ENCODE assay signal across 11 cellular contexts in genomic region chr21:42880352-42880751, GRCh38. TPM values are rescaled to one million over a fixed set of nuclear protein-coding genes. Genes with fewer than 3 reads are reported as not detected.
DNase-seq lines count a peak whose midpoint lies in the region; ATAC-seq, FAIRE-seq and TF ChIP-seq lines count a peak whose summit lies in the region.
"Had no signal": no experiment of that assay in that cellular context is flagged by ENCODE, and none has a peak within 500 bp of the region (broad histone marks: within the 10 kb centered on the region; RNA-seq: fewer than 3 reads in every experiment).

No MANE protein-coding gene starts in this region.

- DNase-seq in Karpas-422 (no peak), colonic mucosa (no peak), testis (no peak), GM19239 (ENCODE audit: insufficient read length, low spot score) (no peak)
- DNase-seq in natural killer cell treated with Interleukin-12 subunit alpha and Interleukin-12 subunit beta and Interleukin-15 and Interleukin-18, amount 100 ng/mL, for 72 hours (ENCODE audit: low spot score), result no peak
- DNase-seq in stimulated activated CD4-positive, alpha-beta T cell treated with anti-CD3 and anti-CD28 coated beads, Interleukin-2, amount 100 ng/mL, for 48 hours, result no peak
- DNase-seq: retina had no signal

- peaks cover 0 to 5% (median 0%) of the 10 kb centered on the region in 11 experiments; a peak in 3 of 22 replicates for H3K9me3 ChIP-seq in BLaER1 treated with 17β-estradiol and CSF1 and Interleukin-3, amounts not matched to agents 10 nM and 100 nM (replicated peaks in 1 of 11)
- H3K9me3 ChIP-seq in Karpas-422 (ENCODE audit: low read length), result no peaks in the 10 kb centered on the region
- H3K9me3 ChIP-seq in colonic mucosa, result no peaks in the 10 kb centered on the region
- no peaks in the 10 kb centered on the region for H3K9me3 ChIP-seq in testis

- TF ChIP-seq POLR2A in testis (IDR thresholded peaks at IDR 0.05), result no peak

- H3K9me3 Mint-ChIP-seq in natural killer cell treated with Interleukin-12 subunit alpha and Interleukin-12 subunit beta and Interleukin-15 and Interleukin-18, amount 100 ng/mL, for 72 hours, result no peaks in the 10 kb centered on the region

- peak overlapping the region; percentile 73 to 93 (median 91) for H3K4me2 ChIP-seq in BLaER1 treated with 17β-estradiol and CSF1 and Interleukin-3, amounts not matched to agents 10 nM and 100 nM
- H3K4me2 ChIP-seq in Karpas-422 (ENCODE audit: low read depth, low read length, poor library complexity, severe bottlenecking), result peak overlapping the region; percentile 92

- H3K36me3 Mint-ChIP-seq in natural killer cell treated with Interleukin-12 subunit alpha and Interleukin-12 subunit beta and Interleukin-15 and Interleukin-18, amount 100 ng/mL, for 72 hours, result peaks cover 7% of the 10 kb centered on the region

- H3K4me3 ChIP-seq in BLaER1 treated with 17β-estradiol and CSF1 and Interleukin-3, amounts not matched to agents 10 nM and 100 nM, result peak overlapping the region; percentile 79 to 100 (median 91)
- H3K4me3 ChIP-seq in Karpas-422 (ENCODE audit: low read length) (peak overlapping the region; percentile 90), colonic mucosa (peak overlapping the region; percentile 100), testis (peak overlapping the region in 1 of 2 donors; percentile 99)

- H2AFZ ChIP-seq in Karpas-422 (ENCODE audit: low read length), result no peak overlapping the region

- WGBS in testis, 2 donors, result 67 to 80% methylated on average over 6 of the region's 6 CpGs

- peaks cover 11 to 24% (median 19%) of the 10 kb centered on the region in 11 experiments; a peak in 21 of 22 replicates for H3K36me3 ChIP-seq in BLaER1 treated with 17β-estradiol and CSF1 and Interleukin-3, amounts not matched to agents 10 nM and 100 nM
- peaks cover 3% of the 10 kb centered on the region; the same call in 1 of the 2 replicates for H3K36me3 ChIP-seq in Karpas-422 (ENCODE audit: insufficient read depth, low read length)
- no peaks in the 10 kb centered on the region for H3K36me3 ChIP-seq in colonic mucosa
- no peaks in the 10 kb centered on the region for H3K36me3 ChIP-seq in testis (ENCODE audit: low read depth, missing control alignments)

- no peak for ATAC-seq in natural killer cell treated with Interleukin-12 subunit alpha and Interleukin-12 subunit beta and Interleukin-15 and Interleukin-18, amount 100 ng/mL, for 72 hours
- ATAC-seq in GM19023 (IDR thresholded peaks at IDR 0.05; ENCODE audit: unreplicated experiment), result no peak

- no peaks in the 10 kb centered on the region for H3K9me2 ChIP-seq in Karpas-422 (replicated peaks; ENCODE audit: insufficient read depth, low read length)

- H4K20me1 ChIP-seq in BLaER1 treated with 17β-estradiol and CSF1 and Interleukin-3, amounts not matched to agents 10 nM and 100 nM, result peaks cover 0 to 38% (median 16%) of the 10 kb centered on the region in 11 experiments; a peak in 12 of 22 replicates
- H4K20me1 ChIP-seq in Karpas-422 (ENCODE audit: insufficient read depth, low read depth, low read length), result peaks cover 11% of the 10 kb centered on the region; the same call in 1 of the 2 replicates

- peak overlapping the region; percentile 98 to 99 for H3K27ac Mint-ChIP-seq in natural killer cell treated with Interleukin-12 subunit alpha and Interleukin-12 subunit beta and Interleukin-15 and Interleukin-18, amount 100 ng/mL, for 72 hours

- H3K27ac ChIP-seq in BLaER1 treated with 17β-estradiol and CSF1 and Interleukin-3, amounts not matched to agents 10 nM and 100 nM, result peak overlapping the region in 7 of 11 experiments; percentile 84 to 99 (median 97); a peak in 11 of 22 replicates
- peak overlapping the region; percentile 7; the same call in 1 of the 2 replicates for H3K27ac ChIP-seq in Karpas-422 (ENCODE audit: low read length)
- H3K27ac ChIP-seq in colonic mucosa, result no peak overlapping the region
- no peak overlapping the region for H3K27ac ChIP-seq in testis

- H3K4me1 ChIP-seq in BLaER1 treated with 17β-estradiol and CSF1 and Interleukin-3, amounts not matched to agents 10 nM and 100 nM, result peaks cover 14 to 26% (median 19%) of the 10 kb centered on the region in 10 experiments
- peaks cover 19% of the 10 kb centered on the region for H3K4me1 ChIP-seq in Karpas-422 (ENCODE audit: low read length)
- peaks cover 3% of the 10 kb centered on the region for H3K4me1 ChIP-seq in colonic mucosa
- peaks cover 10% of the 10 kb centered on the region for H3K4me1 ChIP-seq in testis

- TF ChIP-seq CTCF in colonic mucosa (IDR thresholded peaks at IDR 0.05), result no peak
- TF ChIP-seq CTCF in testis (IDR thresholded peaks at IDR 0.05), result no peak

- peaks cover 24 to 29% of the 10 kb centered on the region in 2 donors for H3K4me1 Mint-ChIP-seq in natural killer cell treated with Interleukin-12 subunit alpha and Interleukin-12 subunit beta and Interleukin-15 and Interleukin-18, amount 100 ng/mL, for 72 hours (ENCODE audit: low read depth in 2 of 2)

- peak overlapping the region; percentile 99 for H3K4me3 Mint-ChIP-seq in natural killer cell treated with Interleukin-12 subunit alpha and Interleukin-12 subunit beta and Interleukin-15 and Interleukin-18, amount 100 ng/mL, for 72 hours

- intact Hi-C loops in colonic mucosa (cut with DNase I), result no loop called here
- intact Hi-C loops in testis (cut with DNase I; ENCODE audit: low total_unique reads), result no loop called here

- peaks cover 52% of the 10 kb centered on the region for H3K79me2 ChIP-seq in Karpas-422 (ENCODE audit: low read length)

- H3K9ac ChIP-seq in BLaER1 treated with 17β-estradiol and CSF1 and Interleukin-3, amounts not matched to agents 10 nM and 100 nM, result peak overlapping the region; percentile 81 to 99 (median 92); a peak in 21 of 22 replicates
- H3K9ac ChIP-seq in Karpas-422 (ENCODE audit: low read length) (peak overlapping the region; percentile 94), colonic mucosa (ENCODE audit: low read depth in 2 of 2, low read length in 2 of 2) (no peak overlapping the region)

- H3K27me3 Mint-ChIP-seq in natural killer cell treated with Interleukin-12 subunit alpha and Interleukin-12 subunit beta and Interleukin-15 and Interleukin-18, amount 100 ng/mL, for 72 hours, result no peaks in the 10 kb centered on the region

- no peaks in the 10 kb centered on the region for H3K27me3 ChIP-seq in BLaER1 treated with 17β-estradiol and CSF1 and Interleukin-3, amounts not matched to agents 10 nM and 100 nM
- H3K27me3 ChIP-seq in Karpas-422 (ENCODE audit: low read length), result no peaks in the 10 kb centered on the region
- H3K27me3 ChIP-seq in colonic mucosa, result no peaks in the 10 kb centered on the region
- H3K27me3 ChIP-seq in testis, result no peaks in the 10 kb centered on the region

- no peak for FAIRE-seq in GM19239 (lab: Jason Lieb, UNC)
- FAIRE-seq: colon had no signal

RNA-seq across cellular contexts. Expression of gene WDR4, which starts 1.0 kb away (rescaled TPM):
- total RNA-seq in Karpas-422 (2014; rRNA removed; shearing (Covaris generic); ENCODE audit: low replicate concordance), result 15.3 and 24.9 TPM in 2 replicates
- total RNA-seq in colonic mucosa, result 10 to 100 TPM in 1 of 2 donors, 1 to 10 TPM in 1; 8.1 to 43.7 TPM
- 100 to 1,000 TPM in 1 of 2 donors, 10 to 100 TPM in 1; 28.5 to 112 TPM for total RNA-seq in natural killer cell treated with Interleukin-12 subunit alpha and Interleukin-12 subunit beta and Interleukin-15 and Interleukin-18, amount 100 ng/mL, for 72 hours
- total RNA-seq in testis, result 10 to 100 TPM; 24.8 to 24.9 TPM
- polyA plus RNA-seq in testis (ENCODE audit: insufficient read depth, low read depth, low replicate concordance), result 14.2 TPM

RNA-seq across cellular contexts. Expression of gene NDUFV3, which starts 12.8 kb away (rescaled TPM):
- 10.7 and 21.0 TPM in 2 replicates for total RNA-seq in Karpas-422 (2014; rRNA removed; shearing (Covaris generic); ENCODE audit: low replicate concordance)
- total RNA-seq in colonic mucosa (10 to 100 TPM; 25.9 to 36.6 TPM), testis (10 to 100 TPM; 37.8 to 53.3 TPM)
- total RNA-seq in natural killer cell treated with Interleukin-12 subunit alpha and Interleukin-12 subunit beta and Interleukin-15 and Interleukin-18, amount 100 ng/mL, for 72 hours, result 10 to 100 TPM; 32.9 to 54.0 TPM
- 35.2 TPM for polyA plus RNA-seq in testis (ENCODE audit: insufficient read depth, low read depth, low replicate concordance)

RNA-seq across cellular contexts. Expression of gene ERVH48-1, which starts 45.1 kb away (rescaled TPM):
- total RNA-seq in Karpas-422 (2014; rRNA removed; shearing (Covaris generic); ENCODE audit: low replicate concordance), result not detected in 2 replicates
- total RNA-seq in colonic mucosa (not detected), testis (under 1 TPM; 0.25 to 0.47 TPM)
- total RNA-seq in natural killer cell treated with Interleukin-12 subunit alpha and Interleukin-12 subunit beta and Interleukin-15 and Interleukin-18, amount 100 ng/mL, for 72 hours, result not detected
- 0.24 TPM for polyA plus RNA-seq in testis (ENCODE audit: insufficient read depth, low read depth, low replicate concordance)
- total RNA-seq: Right ventricle myocardium inferior had no signal

Comparison
In these comparisons a context has a peak if more than half of its experiments do, and no peak if none do; other contexts are left out.
1. H3K27ac ChIP-seq: peak in BLaER1 treated with 17β-estradiol and CSF1 and Interleukin-3, amounts not matched to agents 10 nM and 100 nM (7 of 11) and Karpas-422 (single experiment); none in colonic mucosa (single experiment) and testis (0 of 2).
2. H3K9ac ChIP-seq: peak in BLaER1 treated with 17β-estradiol and CSF1 and Interleukin-3, amounts not matched to agents 10 nM and 100 nM (11 of 11) and Karpas-422 (single experiment); none in colonic mucosa (0 of 2).